ENCODE assay signal across 24 cellular contexts in the genomic region with DNA sequence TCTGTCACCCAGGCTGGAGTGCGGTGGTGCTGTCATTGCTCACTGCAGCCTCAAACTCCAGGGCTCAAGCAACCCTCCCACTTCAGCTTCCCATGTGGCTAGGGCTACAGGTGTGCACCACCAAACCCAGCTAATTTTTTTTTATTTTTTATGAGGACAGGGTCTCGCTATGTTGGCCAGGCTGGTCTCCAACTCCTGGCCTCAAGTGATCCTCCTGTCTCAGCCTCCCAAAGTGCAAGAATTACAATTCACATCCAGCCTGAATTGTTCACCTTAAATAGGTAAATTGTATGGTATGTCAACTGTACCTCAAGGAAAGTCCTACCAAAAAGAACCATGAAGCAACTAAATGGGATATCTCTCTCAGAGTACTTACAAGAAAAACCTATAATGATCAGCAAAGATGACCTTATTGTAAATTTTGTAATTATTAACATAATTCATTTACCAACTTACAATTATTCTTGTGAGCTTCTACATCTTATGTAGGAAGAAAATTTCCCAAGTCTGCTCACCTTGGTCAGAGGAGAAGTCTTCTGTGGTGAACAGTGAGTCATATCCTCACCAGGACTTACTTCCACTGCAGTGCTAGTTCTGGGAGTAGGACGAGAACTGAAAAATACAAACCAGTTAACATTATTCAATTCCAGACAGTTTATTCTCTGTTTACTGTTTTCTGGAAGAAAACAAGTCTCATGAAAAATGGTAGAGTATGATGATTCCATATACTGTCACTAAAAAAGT. TPM values are rescaled to one million over a fixed set of nuclear protein-coding genes. Genes with fewer than 3 reads are reported as not detected.
DNase-seq lines count a peak whose midpoint lies in the region; ATAC-seq, FAIRE-seq and TF ChIP-seq lines count a peak whose summit lies in the region.
"Had no signal": no experiment of that assay in that cellular context is flagged by ENCODE, and none has a peak within 500 bp of the region (broad histone marks: within the 10 kb centered on the region; RNA-seq: fewer than 3 reads in every experiment).

No MANE protein-coding gene starts in this region.

- no peaks in the 10 kb centered on the region for H3K9me3 ChIP-seq in SK-N-SH
- H3K9me3 ChIP-seq: ovary had no signal

- no peak overlapping the region for H3K4me3 ChIP-seq in bronchial epithelial cell (ENCODE audit: low read depth, low read length)
- H3K4me3 ChIP-seq in SK-N-SH (ENCODE audit: low read depth in 2 of 2, low read length in 1 of 2) = no peak overlapping the region
- H3K4me3 ChIP-seq: GM23338, ovary had no signal

- no peaks in the 10 kb centered on the region for H3K4me1 ChIP-seq in SK-N-SH (ENCODE audit: control insufficient read depth in 1 of 2, insufficient read depth in 2 of 2, low read depth in 1 of 2, low read length in 1 of 2)

- no peak overlapping the region for H3K4me3 Mint-ChIP-seq in HFFc6
- H3K4me3 Mint-ChIP-seq: activated CD4-positive, alpha-beta T cell treated with anti-CD3 and anti-CD28 coated beads for 36 hours; activated CD8-positive, alpha-beta memory T cell treated with anti-CD3 and anti-CD28 coated beads, Interleukin-2, amount 10 ng/mL, durations not matched to agents 7 days and 5 days; activated naive CD8-positive, alpha-beta T cell treated with anti-CD3 and anti-CD28 coated beads, Interleukin-2, amount 50 U/mL, for 24 hours; B cell; central memory CD8-positive, alpha-beta T cell; GM23338; naive B cell; stimulated activated naive CD8-positive, alpha-beta T cell treated with anti-CD3 and anti-CD28 coated beads, Interleukin-15, Interleukin-2, amounts not matched to agents 100 ng/mL and 50 ng/mL, for 24 hours had no signal

- H3K27ac ChIP-seq in SK-N-SH (ENCODE audit: low read depth in 2 of 2, low read length in 1 of 2) = no peak overlapping the region
- H3K27ac ChIP-seq: ovary had no signal

- intact Hi-C loops in sciatic nerve (cut with DNase I) = no loop called here

- H3K27me3 Mint-ChIP-seq in HFFc6 (ENCODE audit: insufficient read depth) = no peaks in the 10 kb centered on the region
- H3K27me3 Mint-ChIP-seq: activated CD4-positive, alpha-beta T cell treated with anti-CD3 and anti-CD28 coated beads for 36 hours; activated CD8-positive, alpha-beta memory T cell treated with anti-CD3 and anti-CD28 coated beads, Interleukin-2, amount 10 ng/mL, durations not matched to agents 7 days and 5 days; activated naive CD8-positive, alpha-beta T cell treated with anti-CD3 and anti-CD28 coated beads, Interleukin-2, amount 50 U/mL, for 24 hours; B cell; central memory CD8-positive, alpha-beta T cell; naive B cell; stimulated activated naive CD8-positive, alpha-beta T cell treated with anti-CD3 and anti-CD28 coated beads, Interleukin-15, Interleukin-2, amounts not matched to agents 100 ng/mL and 50 ng/mL, for 24 hours had no signal

- H3K36me3 ChIP-seq in bronchial epithelial cell (ENCODE audit: control insufficient read depth, insufficient read depth, low read length) = no peaks in the 10 kb centered on the region
- peaks cover 0 to 11% of the 10 kb centered on the region in 2 experiments for H3K36me3 ChIP-seq in SK-N-SH (replicated peaks in 1 of 2; ENCODE audit: control insufficient read depth in 1 of 2, insufficient read depth in 2 of 2, low read length in 1 of 2)
- H3K36me3 ChIP-seq: ovary had no signal

- H4K20me1 ChIP-seq in SK-N-SH (ENCODE audit: insufficient read depth) = no peaks in the 10 kb centered on the region

- CTCF ChIA-PET in SK-N-SH (lab: Yijun Ruan, JAX) = interaction anchor here (1.2 to 1.4 kb wide), 3 partner anchors 11 to 210 kb away, joined by 3 to 5 read pairs (median 3); no protein-coding TSS in a partner anchor

- no peak overlapping the region for H2AFZ ChIP-seq in SK-N-SH (ENCODE audit: low read depth)
- H2AFZ ChIP-seq: GM23338 had no signal

- H3F3A ChIP-seq in SK-N-SH (replicated peaks; ENCODE audit: insufficient read depth) = peaks cover 9% of the 10 kb centered on the region

- no peak overlapping the region for H3K4me2 ChIP-seq in SK-N-SH
- H3K4me2 ChIP-seq: GM23338 had no signal

- no peaks in the 10 kb centered on the region for H3K9me2 ChIP-seq in SK-N-SH

- POLR2A ChIA-PET in SK-N-SH (lab: Yijun Ruan, JAX) = no interaction called here

- no peak for TF ChIP-seq EP300 in SK-N-SH (IDR thresholded peaks at IDR 0.05; ENCODE audit: borderline replicate concordance in 1 of 2, low read depth in 1 of 2, low read length in 1 of 2)

- no peaks in the 10 kb centered on the region for H3K79me2 ChIP-seq in SK-N-SH (ENCODE audit: insufficient read depth)

- peak; percentile 63 for FAIRE-seq in RCC 7860 (lab: Jason Lieb, UNC)
- no peak for FAIRE-seq in bronchial epithelial cell (lab: Jason Lieb, UNC)

- ATAC-seq in HG02884 (IDR thresholded peaks at IDR 0.05; ENCODE audit: unreplicated experiment) (no peak), sciatic nerve (no peak)
- ATAC-seq: activated CD4-positive, alpha-beta T cell treated with anti-CD3 and anti-CD28 coated beads for 36 hours; activated CD8-positive, alpha-beta memory T cell treated with anti-CD3 and anti-CD28 coated beads, Interleukin-2, amount 10 ng/mL, durations not matched to agents 7 days and 5 days; activated naive CD8-positive, alpha-beta T cell treated with anti-CD3 and anti-CD28 coated beads, Interleukin-2, amount 50 U/mL, for 24 hours; GM23338 had no signal

- H3K27me3 ChIP-seq in bronchial epithelial cell (ENCODE audit: control insufficient read depth, insufficient read depth, low read length) (no peaks in the 10 kb centered on the region), SK-N-SH (ENCODE audit: insufficient read depth) (no peaks in the 10 kb centered on the region)
- H3K27me3 ChIP-seq: ovary had no signal

- peaks cover 5% of the 10 kb centered on the region; the same call in 1 of the 2 replicates for H3K4me1 Mint-ChIP-seq in HFFc6 (ENCODE audit: low read depth)
- H3K4me1 Mint-ChIP-seq: activated CD4-positive, alpha-beta T cell treated with anti-CD3 and anti-CD28 coated beads for 36 hours; B cell; central memory CD8-positive, alpha-beta T cell; GM23338; naive B cell had no signal

- WGBS in SK-N-SH (ENCODE audit: low lambda C conversion rate) = 95% methylated on average over 3 of the region's 3 CpGs

- no peak overlapping the region for H3K9ac ChIP-seq in SK-N-SH

- no peaks in the 10 kb centered on the region for H3K36me3 Mint-ChIP-seq in HFFc6 (ENCODE audit: low read depth)

- no peak for TF ChIP-seq RAD21 in SK-N-SH (IDR thresholded peaks at IDR 0.05; ENCODE audit: low read length)

- H3K27ac Mint-ChIP-seq in HFFc6 = no peak overlapping the region
- H3K27ac Mint-ChIP-seq: activated CD4-positive, alpha-beta T cell treated with anti-CD3 and anti-CD28 coated beads for 36 hours; activated CD8-positive, alpha-beta memory T cell treated with anti-CD3 and anti-CD28 coated beads, Interleukin-2, amount 10 ng/mL, durations not matched to agents 7 days and 5 days; activated naive CD8-positive, alpha-beta T cell treated with anti-CD3 and anti-CD28 coated beads, Interleukin-2, amount 50 U/mL, for 24 hours; B cell; GM23338 had no signal

- no peaks in the 10 kb centered on the region for H3K9me3 Mint-ChIP-seq in HFFc6
- H3K9me3 Mint-ChIP-seq: activated naive CD8-positive, alpha-beta T cell treated with anti-CD3 and anti-CD28 coated beads, Interleukin-2, amount 50 U/mL, for 24 hours; central memory CD8-positive, alpha-beta T cell; GM23338; naive B cell; stimulated activated naive CD8-positive, alpha-beta T cell treated with anti-CD3 and anti-CD28 coated beads, Interleukin-15, Interleukin-2, amounts not matched to agents 100 ng/mL and 50 ng/mL, for 24 hours had no signal

- TF ChIP-seq CTCF in HFFc6 (IDR thresholded peaks at IDR 0.05) (no peak), bronchial epithelial cell (IDR thresholded peaks at IDR 0.05; ENCODE audit: insufficient read depth, low read length, severe bottlenecking) (no peak), SK-N-SH (IDR thresholded peaks at IDR 0.05) (no peak)

- DNase-seq in HFFc6 (peak; percentile 3), RCC 7860 (ENCODE audit: low spot score) (no peak), bronchial epithelial cell (ENCODE audit: low read depth) (peak; percentile 71), kidney tubule cell (ENCODE audit: low spot score) (peak; percentile 43), SK-N-SH (no peak), sciatic nerve (ENCODE audit: low spot score) (no peak)
- DNase-seq: activated CD4-positive, alpha-beta T cell treated with anti-CD3 and anti-CD28 coated beads for 36 hours; activated CD8-positive, alpha-beta memory T cell treated with anti-CD3 and anti-CD28 coated beads, Interleukin-2, amount 10 ng/mL, durations not matched to agents 7 days and 5 days; activated effector memory CD4-positive, alpha-beta T cell treated with Interleukin-2 at 50 U/mL for 16 hours; activated naive CD8-positive, alpha-beta T cell treated with anti-CD3 and anti-CD28 coated beads, Interleukin-2, amount 50 U/mL, for 24 hours; COR-L47; effector CD8-positive, alpha-beta T cell; naive B cell; NCI-H1048; NCI-H2029 treated with DMSO at 0.1 percent for 48 hours; NK-92 treated with Interleukin-12 subunit alpha and Interleukin-12 subunit beta, amount 100 ng/mL, for 24 hours; ovary; stimulated activated CD4-positive, alpha-beta T cell treated with anti-CD3 and anti-CD28 coated beads, Interleukin-2, amount 100 ng/mL, for 24 hours; trophoblast cell had no signal

TF ChIP-seq in SK-N-SH, 30 proteins besides CTCF, POLR2A, EP300 and RAD21 (continues in another document):
- TF ChIP-seq, protein P1, sequence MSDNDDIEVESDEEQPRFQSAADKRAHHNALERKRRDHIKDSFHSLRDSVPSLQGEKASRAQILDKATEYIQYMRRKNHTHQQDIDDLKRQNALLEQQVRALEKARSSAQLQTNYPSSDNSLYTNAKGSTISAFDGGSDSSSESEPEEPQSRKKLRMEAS (IDR thresholded peaks at IDR 0.05; ENCODE audit: low read depth) = no peak
- TF ChIP-seq RFX5 (IDR thresholded peaks at IDR 0.05; ENCODE audit: low read length) (no peak), RCOR1 (IDR thresholded peaks at IDR 0.05; ENCODE audit: low read length) (no peak), EZH2phosphoT487 (IDR thresholded peaks at IDR 0.05; ENCODE audit: borderline replicate concordance, low read depth) (no peak), NRF1 (IDR thresholded peaks at IDR 0.05; ENCODE audit: low read depth, low read length) (no peak), FOXM1 (IDR thresholded peaks at IDR 0.05; ENCODE audit: low read depth) (no peak)

RNA-seq across cellular contexts. Expression of a gene that starts 54.4 kb away (rescaled TPM):
- total RNA-seq in HFFc6 (2021; fragmentation: NEBNext Ultra II Directional; extraction: Animal tissue kit (Norgen Biotek cat#: 25700)) = 1 to 10 TPM; 6.0 to 8.6 (median 6.7) TPM
- 3.9 and 6.4 TPM in 2 replicates for total RNA-seq in bronchial epithelial cell
- 6.2 and 7.8 TPM in 2 replicates for polyA plus RNA-seq in SK-N-SH (2012; rRNA removed)
- polyA plus RNA-seq in SK-N-SH (2012; cell fraction: cytosol; rRNA removed) = 8.2 and 11.4 TPM in 2 replicates
- polyA plus RNA-seq in SK-N-SH (2012; cell fraction: nucleus; rRNA removed) = 8.6 and 12.6 TPM in 2 replicates
- total RNA-seq in sciatic nerve = 13.3 TPM

Comparison
In these comparisons a context has a peak if more than half of its experiments do, and no peak if none do; other contexts are left out.
1. DNase-seq: peak in HFFc6 (single experiment), bronchial epithelial cell (single experiment) and kidney tubule cell (single experiment); none in RCC 7860 (single experiment), SK-N-SH (single experiment) and sciatic nerve (single experiment).